8 cellular contexts compared by ENCODE assay signal in genomic region chr6:169654590-169655391, GRCh38. TPM values are rescaled to one million over a fixed set of nuclear protein-coding genes. Genes with fewer than 3 reads are reported as not detected.
DNase-seq lines count a peak whose midpoint lies in the region; ATAC-seq and TF ChIP-seq lines count a peak whose summit lies in the region.

No MANE protein-coding gene starts in this region.

- in situ Hi-C loops in IMR-90 (cut with MboI; ENCODE audit: low sequenced_read_pairs), result no loop called here

- H3K4me3 Mint-ChIP-seq in CD4-positive, CD25-positive, alpha-beta regulatory T cell, result peak overlapping the region; percentile 92 to 94 (median 94)
- peak overlapping the region; percentile 84 for H3K4me3 Mint-ChIP-seq in dendritic cell treated with granulocyte-macrophage colony-stimulating factor and Interleukin-4, amounts not matched to agents 40 ng/mL and 50 ng/mL, for 4 days

- peak overlapping the region; percentile 50; the same call in 1 of the 2 replicates for H3K4ac ChIP-seq in IMR-90 (ENCODE audit: low read depth, low read length)
- H3K4ac ChIP-seq in mesenchymal stem cell (ENCODE audit: low read depth in 1 of 2, low read length in 2 of 2), result no peak overlapping the region

- no peaks in the 10 kb centered on the region for H3K4me1 ChIP-seq in CD4-positive, CD25-positive, alpha-beta regulatory T cell (ENCODE audit: control insufficient read depth, insufficient read depth, low read length, poor library complexity, severe bottlenecking)
- H3K4me1 ChIP-seq in IMR-90 (ENCODE audit: control insufficient read depth, insufficient read depth, low read length), result no peaks in the 10 kb centered on the region
- no peaks in the 10 kb centered on the region for H3K4me1 ChIP-seq in mesenchymal stem cell (ENCODE audit: control insufficient read depth, insufficient read depth, low read depth, low read length)

- H4K8ac ChIP-seq in IMR-90 (ENCODE audit: low read depth in 2 of 2, low read length in 2 of 2), result peak overlapping the region; percentile 50 to 56; a peak in 3 of 4 replicates
- peak overlapping the region; percentile 32 for H4K8ac ChIP-seq in mesenchymal stem cell (ENCODE audit: low read length)

- no peaks in the 10 kb centered on the region for H3K27me3 Mint-ChIP-seq in CD4-positive, CD25-positive, alpha-beta regulatory T cell
- no peaks in the 10 kb centered on the region for H3K27me3 Mint-ChIP-seq in dendritic cell treated with granulocyte-macrophage colony-stimulating factor and Interleukin-4, amounts not matched to agents 40 ng/mL and 50 ng/mL, for 4 days

- POLR2A ChIA-PET in IMR-90 (lab: Charles Lee; ENCODE audit: unreplicated experiment), result no interaction called here

- H3K4me1 Mint-ChIP-seq in CD4-positive, CD25-positive, alpha-beta regulatory T cell, result peaks cover 0 to 14% (median 8%) of the 10 kb centered on the region in 4 donors
- H3K4me1 Mint-ChIP-seq in dendritic cell treated with granulocyte-macrophage colony-stimulating factor and Interleukin-4, amounts not matched to agents 40 ng/mL and 50 ng/mL, for 4 days (ENCODE audit: low read depth), result peaks cover 13% of the 10 kb centered on the region

- 0 out of 2 replicates have a peak overlapping the region, but pooled peaks have one; percentile 39 for H4K91ac ChIP-seq in IMR-90 (ENCODE audit: insufficient read depth, low read depth, low read length)
- no peak overlapping the region for H4K91ac ChIP-seq in mesenchymal stem cell (ENCODE audit: low read length)

- H2BK20ac ChIP-seq in IMR-90 (ENCODE audit: low read depth, low read length), result no peak overlapping the region

- no peaks in the 10 kb centered on the region for H3K9me3 ChIP-seq in CD4-positive, CD25-positive, alpha-beta regulatory T cell (ENCODE audit: control insufficient read depth in 2 of 2, low read length in 2 of 2)
- no peaks in the 10 kb centered on the region for H3K9me3 ChIP-seq in IMR-90 (ENCODE audit: control insufficient read depth, insufficient read depth, low read length)
- no peaks in the 10 kb centered on the region for H3K9me3 ChIP-seq in mesenchymal stem cell (ENCODE audit: control insufficient read depth, low read length)

- DNase-seq in CD4-positive, CD25-positive, alpha-beta regulatory T cell, result peak; percentile 62 to 88 (median 78)
- DNase-seq in IMR-90 (peak; percentile 61), mesenchymal stem cell (no peak), GOT3 (lab: John Stamatoyannopoulos, UW) (no peak)
- DNase-seq in activated CD4-positive, alpha-beta T cell treated with anti-CD3 and anti-CD28 coated beads, Interleukin-2, amount 50 U/mL, for 1 hour, result peak; percentile 72
- DNase-seq in stimulated activated CD8-positive, alpha-beta memory T cell treated with anti-CD3 and anti-CD28 coated beads, Interleukin-15, amount 100 ng/mL, for 1 hour (ENCODE audit: low read depth), result peak; percentile 28

- peaks cover 0 to 1% (median 0%) of the 10 kb centered on the region in 7 donors for H3K9me3 Mint-ChIP-seq in CD4-positive, CD25-positive, alpha-beta regulatory T cell
- no peaks in the 10 kb centered on the region for H3K9me3 Mint-ChIP-seq in dendritic cell treated with granulocyte-macrophage colony-stimulating factor and Interleukin-4, amounts not matched to agents 40 ng/mL and 50 ng/mL, for 4 days

- H3K27me3 ChIP-seq in CD4-positive, CD25-positive, alpha-beta regulatory T cell (ENCODE audit: control insufficient read depth, insufficient read depth, low read length), result no peaks in the 10 kb centered on the region
- no peaks in the 10 kb centered on the region for H3K27me3 ChIP-seq in IMR-90 (ENCODE audit: control insufficient read depth, insufficient read depth, low read length)
- H3K27me3 ChIP-seq in mesenchymal stem cell (ENCODE audit: control insufficient read depth in 1 of 2, insufficient read depth in 1 of 2, low read length in 2 of 2), result no peaks in the 10 kb centered on the region

- H2AK9ac ChIP-seq in IMR-90 (replicated peaks; ENCODE audit: low read depth, low read length, poor library complexity), result peak overlapping the region; percentile 10

- dilution Hi-C loops in IMR-90 (cut with HindIII; ENCODE audit: low sequenced_read_pairs, unreplicated experiment), result no loop called here

- CTCF ChIA-PET in IMR-90 (lab: Yijun Ruan, JAX), result no interaction called here

- TF ChIP-seq CTCF in IMR-90 (conservative IDR thresholded peaks at IDR 0.05; ENCODE audit: low read depth, low read length), result peak; percentile 41; the same call in 1 of the 2 replicates

- H3K14ac ChIP-seq in IMR-90 (replicated peaks; ENCODE audit: low read depth, low read length) (peak overlapping the region; percentile 36; the same call in 1 of the 2 replicates), mesenchymal stem cell (ENCODE audit: low read length in 2 of 2) (no peak overlapping the region)

- H3K9ac ChIP-seq in IMR-90 (ENCODE audit: low read depth, low read length) (peak overlapping the region; percentile 63), mesenchymal stem cell (ENCODE audit: low read length) (peak overlapping the region; percentile 95)

- peak; percentile 94 to 95 for ATAC-seq in CD4-positive, CD25-positive, alpha-beta regulatory T cell (ENCODE audit: low read depth in 2 of 2)
- ATAC-seq in GM19463 (IDR thresholded peaks at IDR 0.05; ENCODE audit: unreplicated experiment) (peak; percentile 94), IMR-90 (ENCODE audit: low read depth) (peak; percentile 93)

- BruUV-seq in IMR-90 (replicated peaks; lab: Mats Ljungman, UMichigan), result no TSS peak

- H2BK12ac ChIP-seq in mesenchymal stem cell (ENCODE audit: low read length in 2 of 2), result no peak overlapping the region

- H3K9me1 ChIP-seq in IMR-90 (ENCODE audit: insufficient read depth, low read length), result peaks cover 5% of the 10 kb centered on the region; the same call in 1 of the 2 replicates

- intact Hi-C loops in IMR-90 (cut with micrococcal nuclease), result loop anchor here (2.0 to 10.0 kb wide), 4 partner anchors 46 to 760 kb away; no protein-coding TSS in a partner anchor
- intact Hi-C loops in dendritic cell treated with granulocyte-macrophage colony-stimulating factor and Interleukin-4, amounts not matched to agents 40 ng/mL and 50 ng/mL, for 4 days (cut with micrococcal nuclease), result loop anchor here (5.0 kb wide), 1 partner anchor 48 kb away; the partner anchor contains the start of genes C6orf120 and WDR27

- peak overlapping the region; percentile 80 for H2BK120ac ChIP-seq in IMR-90 (ENCODE audit: low read depth, low read length)
- H2BK120ac ChIP-seq in mesenchymal stem cell (ENCODE audit: low read depth, low read length), result no peak overlapping the region

- WGBS in IMR-90 (ENCODE audit: extremely low coverage in 2 of 2, insufficient read length in 1 of 2), 2 experiments, result 52% methylated on average over 26 of the region's 47 CpGs; no CpG with 5 or more reads in 1 of the 2 experiments
- 97% methylated on average over 47 of the region's 47 CpGs for WGBS in mesenchymal stem cell

- no peaks in the 10 kb centered on the region for H4K20me1 ChIP-seq in IMR-90 (ENCODE audit: insufficient read depth, low read length)

- TF ChIP-seq POLR2A in IMR-90 (IDR thresholded peaks at IDR 0.05; ENCODE audit: low read depth, low read length), result no peak; the same call in 1 of the 2 replicates

- H3K23ac ChIP-seq in IMR-90 (ENCODE audit: low read depth, low read length) (peak overlapping the region; percentile 56), mesenchymal stem cell (ENCODE audit: low read length in 2 of 2) (no peak overlapping the region)

- peak overlapping the region; percentile 84 for H3K4me3 ChIP-seq in CD4-positive, CD25-positive, alpha-beta regulatory T cell (ENCODE audit: low read depth, low read length)
- H3K4me3 ChIP-seq in IMR-90 (ENCODE audit: insufficient read depth, low read depth, low read length), result peak overlapping the region; percentile 55
- H3K4me3 ChIP-seq in mesenchymal stem cell (ENCODE audit: insufficient read depth in 1 of 2, low read depth in 1 of 2, low read length in 2 of 2), result peak overlapping the region in 1 of 2 experiments; percentile 82

- peak; percentile 56 for TF ChIP-seq RAD21 in IMR-90 (IDR thresholded peaks at IDR 0.05; ENCODE audit: low read length)

- H2BK15ac ChIP-seq in IMR-90 (ENCODE audit: low read depth, low read length), result no peak overlapping the region
- H2BK15ac ChIP-seq in mesenchymal stem cell (ENCODE audit: low read depth, poor library complexity, severe bottlenecking), result no peak overlapping the region

- H3K4me2 ChIP-seq in IMR-90 (ENCODE audit: low read depth, low read length) (peak overlapping the region; percentile 76), mesenchymal stem cell (ENCODE audit: low read length, poor library complexity, severe bottlenecking) (no peak overlapping the region)

- H3K79me1 ChIP-seq in IMR-90 (ENCODE audit: low read depth in 1 of 2, low read length in 2 of 2) (no peaks in the 10 kb centered on the region), mesenchymal stem cell (replicated peaks; ENCODE audit: low read length, poor library complexity, severe bottlenecking) (no peaks in the 10 kb centered on the region)

- H2AFZ ChIP-seq in IMR-90 (replicated peaks; ENCODE audit: low read length, poor library complexity), result peak overlapping the region; percentile 84
- no peak overlapping the region for H2AFZ ChIP-seq in mesenchymal stem cell (ENCODE audit: low read depth, low read length)

- H3K36me3 Mint-ChIP-seq in CD4-positive, CD25-positive, alpha-beta regulatory T cell, result peaks cover 14% of the 10 kb centered on the region
- H3K36me3 Mint-ChIP-seq in dendritic cell treated with granulocyte-macrophage colony-stimulating factor and Interleukin-4, amounts not matched to agents 40 ng/mL and 50 ng/mL, for 4 days (ENCODE audit: low read depth), result peaks cover 37% of the 10 kb centered on the region

- H2BK5ac ChIP-seq in IMR-90 (ENCODE audit: low read depth, low read length, poor library complexity, severe bottlenecking) (no peak overlapping the region), mesenchymal stem cell (ENCODE audit: low read depth, low read length, poor library complexity, severe bottlenecking) (no peak overlapping the region)

- H4K5ac ChIP-seq in IMR-90 (ENCODE audit: low read depth, low read length), result 0 out of 2 replicates have a peak overlapping the region, but pooled peaks have one; percentile 38

- H3K27ac ChIP-seq in CD4-positive, CD25-positive, alpha-beta regulatory T cell (ENCODE audit: insufficient read depth, low read length, poor library complexity, severe bottlenecking), result peak overlapping the region; percentile 71
- H3K27ac ChIP-seq in IMR-90 (ENCODE audit: insufficient read depth, low read length) (peak overlapping the region; percentile 56), mesenchymal stem cell (ENCODE audit: low read length, poor library complexity, severe bottlenecking) (no peak overlapping the region)

- H3K18ac ChIP-seq in IMR-90 (ENCODE audit: low read depth, low read length) (no peak overlapping the region), mesenchymal stem cell (ENCODE audit: low read depth in 1 of 2, low read length in 2 of 2) (no peak overlapping the region)

- H2AK5ac ChIP-seq in IMR-90 (ENCODE audit: low read depth, low read length) (no peak overlapping the region), mesenchymal stem cell (ENCODE audit: low read length, severe bottlenecking) (no peak overlapping the region)

- H3K36me3 ChIP-seq in CD4-positive, CD25-positive, alpha-beta regulatory T cell (ENCODE audit: control insufficient read depth, insufficient read depth, low read length), result no peaks in the 10 kb centered on the region
- H3K36me3 ChIP-seq in IMR-90 (ENCODE audit: control insufficient read depth, insufficient read depth, low read length) (peaks cover 31% of the 10 kb centered on the region), mesenchymal stem cell (ENCODE audit: control insufficient read depth in 1 of 2, insufficient read depth in 2 of 2, low read depth in 1 of 2, low read length in 2 of 2) (peaks cover 43 to 47% of the 10 kb centered on the region in 2 experiments)

- H3K27ac Mint-ChIP-seq in CD4-positive, CD25-positive, alpha-beta regulatory T cell, result peak overlapping the region; percentile 92 to 97 (median 93)
- H3K27ac Mint-ChIP-seq in dendritic cell treated with granulocyte-macrophage colony-stimulating factor and Interleukin-4, amounts not matched to agents 40 ng/mL and 50 ng/mL, for 4 days, result peak overlapping the region; percentile 81

- H3K56ac ChIP-seq in IMR-90 (ENCODE audit: extremely low read depth, insufficient read depth, low read length), result no peak overlapping the region; the same call in 1 of the 2 replicates

RNA-seq across cellular contexts. Expression of gene WDR27, which starts 47.0 kb away (rescaled TPM):
- 30.7 TPM for total RNA-seq in CD4-positive, CD25-positive, alpha-beta regulatory T cell
- polyA plus RNA-seq in CD4-positive, CD25-positive, alpha-beta regulatory T cell, result 1 to 10 TPM; 3.7 to 5.6 (median 4.5) TPM
- 7.0 and 7.8 TPM in 2 replicates for total RNA-seq in IMR-90 (2012; rRNA removed)
- 18.1 and 18.5 TPM in 2 replicates for polyA plus RNA-seq in IMR-90 (2012; rRNA removed)
- polyA plus RNA-seq in IMR-90 (2012; cell fraction: cytosol; rRNA removed), result 6.0 and 7.7 TPM in 2 replicates
- 206 and 209 TPM in 2 replicates for polyA plus RNA-seq in IMR-90 (2012; cell fraction: nucleus; rRNA removed; ENCODE audit: low replicate concordance)
- 7.1 TPM for polyA plus RNA-seq in mesenchymal stem cell (2013, experiment 1 of 2)
- polyA plus RNA-seq in mesenchymal stem cell (2013, experiment 2 of 2), result 7.3 TPM

RNA-seq across cellular contexts. Expression of gene C6orf120, which starts 47.1 kb away (rescaled TPM):
- 18.2 TPM for total RNA-seq in CD4-positive, CD25-positive, alpha-beta regulatory T cell
- 10 to 100 TPM in 3 of 4 donors, 1 to 10 TPM in 1; 9.7 to 11.7 (median 11.0) TPM for polyA plus RNA-seq in CD4-positive, CD25-positive, alpha-beta regulatory T cell
- total RNA-seq in IMR-90 (2012; rRNA removed), result 26.7 and 44.2 TPM in 2 replicates
- 19.7 and 21.4 TPM in 2 replicates for polyA plus RNA-seq in IMR-90 (2012; rRNA removed)
- polyA plus RNA-seq in IMR-90 (2012; cell fraction: cytosol; rRNA removed), result 11.0 and 13.3 TPM in 2 replicates
- polyA plus RNA-seq in IMR-90 (2012; cell fraction: nucleus; rRNA removed; ENCODE audit: low replicate concordance), result 5.3 and 6.7 TPM in 2 replicates
- polyA plus RNA-seq in mesenchymal stem cell (2013, experiment 1 of 2), result 38.5 TPM
- 41.4 TPM for polyA plus RNA-seq in mesenchymal stem cell (2013, experiment 2 of 2)

Comparison
In these comparisons a context has a peak if more than half of its experiments do, and no peak if none do; other contexts are left out.
1. DNase-seq: peak in CD4-positive, CD25-positive, alpha-beta regulatory T cell (3 of 3), IMR-90 (single experiment), activated CD4-positive, alpha-beta T cell treated with anti-CD3 and anti-CD28 coated beads, Interleukin-2, amount 50 U/mL, for 1 hour (single experiment) and stimulated activated CD8-positive, alpha-beta memory T cell treated with anti-CD3 and anti-CD28 coated beads, Interleukin-15, amount 100 ng/mL, for 1 hour (single experiment); none in mesenchymal stem cell (single experiment) and GOT3 (single experiment).
2. Peak in every context shown above with its lines, with median percentiles within 50 percentile points of each other: ATAC-seq.